8 cellular contexts compared by ENCODE assay signal in the genomic region with DNA sequence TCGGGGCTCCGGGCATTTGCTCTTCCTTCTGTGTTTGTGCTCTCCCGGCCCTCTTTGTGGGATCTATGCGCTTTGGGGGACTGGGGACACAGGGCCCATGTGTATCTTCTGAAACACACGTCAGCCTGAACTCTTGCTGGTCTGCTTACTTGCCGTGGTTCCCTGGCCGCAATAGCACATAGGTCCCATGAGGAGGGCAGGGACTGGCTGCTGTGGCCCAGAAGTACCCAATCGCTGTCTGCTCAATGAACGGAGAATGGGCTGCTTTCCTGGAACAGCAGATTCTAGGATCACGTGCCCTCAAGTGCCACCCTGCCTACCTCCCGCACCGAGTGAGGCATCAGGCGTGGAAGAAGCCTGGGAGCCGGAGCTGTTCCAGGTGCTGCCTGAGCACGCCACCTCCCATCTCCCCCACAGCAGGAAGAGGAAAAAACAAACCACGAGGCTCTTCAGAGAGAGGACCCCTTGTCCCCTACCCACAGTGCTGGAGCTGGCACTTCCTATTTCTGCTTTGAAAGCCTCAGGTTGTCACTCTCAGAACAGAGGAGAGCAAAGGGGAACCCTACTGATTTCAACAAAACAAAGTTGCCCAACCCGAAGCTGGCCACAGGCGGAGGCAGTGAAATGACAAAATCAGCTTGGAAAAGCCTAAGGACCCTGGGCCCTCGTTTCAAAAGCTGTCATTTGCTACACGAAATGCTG. TPM values are rescaled to one million over a fixed set of nuclear protein-coding genes. Genes with fewer than 3 reads are reported as not detected.
DNase-seq lines count a peak whose midpoint lies in the region; ATAC-seq and TF ChIP-seq lines count a peak whose summit lies in the region.

No MANE protein-coding gene starts in this region.

- H3K4me2 ChIP-seq in PC-9 (peak overlapping the region; percentile 99), mammary epithelial cell (ENCODE audit: insufficient read depth, low read depth, low read length) (peak overlapping the region; percentile 45)

- POLR2A ChIA-PET in PC-9 (lab: Charles Lee; ENCODE audit: unreplicated experiment): interaction anchor here (0.6 to 2.0 kb wide), 9 partner anchors 16 to 839 kb away, joined by 3 to 14 read pairs (median 3); a partner anchor contains a TSS

- peak overlapping the region; percentile 100 for H3K27ac ChIP-seq in PC-9
- peak overlapping the region; percentile 87 for H3K27ac ChIP-seq in mammary epithelial cell (ENCODE audit: insufficient read depth, low read depth, low read length)
- peak overlapping the region; percentile 73 for H3K27ac ChIP-seq in psoas muscle

- H3K4me3 ChIP-seq in PC-9: peak overlapping the region; percentile 99
- H3K4me3 ChIP-seq in mammary epithelial cell (replicated peaks in 1 of 3; ENCODE audit: insufficient read depth in 1 of 3, low read depth in 2 of 3, low read length in 3 of 3): no peak overlapping the region
- H3K4me3 ChIP-seq in psoas muscle: peak overlapping the region; percentile 16

- DNase-seq in DMS53 (lab: John Stamatoyannopoulos, UW): peak; percentile 82
- DNase-seq in PC-9: peak; percentile 64 to 70
- no peak for DNase-seq in mammary epithelial cell
- no peak for DNase-seq in psoas muscle
- no peak for DNase-seq in effector CD8-positive, alpha-beta T cell (lab: John Stamatoyannopoulos, UW)
- DNase-seq in NCI-H345 treated with DMSO at 0.1 percent for 48 hours (lab: John Stamatoyannopoulos, UW; ENCODE audit: unreplicated experiment): no peak
- DNase-seq in central memory CD4-positive, alpha-beta T cell: no peak

- in situ Hi-C loops in mammary epithelial cell (cut with MboI; ENCODE audit: low sequenced_read_pairs in 2 of 2): no loop called here

- H3F3A ChIP-seq in PC-9 (ENCODE audit: insufficient read depth, low read depth): peaks cover 85% of the 10 kb centered on the region

- H2AFZ ChIP-seq in PC-9 (no peak overlapping the region), mammary epithelial cell (ENCODE audit: low read depth, low read length) (no peak overlapping the region)

- peaks cover 54% of the 10 kb centered on the region for H3K4me1 ChIP-seq in PC-9 (replicated peaks; ENCODE audit: insufficient read depth)
- H3K4me1 ChIP-seq in mammary epithelial cell (ENCODE audit: insufficient read depth, low read length): peaks cover 33% of the 10 kb centered on the region
- H3K4me1 ChIP-seq in psoas muscle: peaks cover 11% of the 10 kb centered on the region

- dilution Hi-C loops in mammary epithelial cell (cut with HindIII; ENCODE audit: low sequenced_read_pairs): no loop called here

- no peaks in the 10 kb centered on the region for H3K9me3 ChIP-seq in PC-9 (ENCODE audit: insufficient read depth, low read depth)
- no peaks in the 10 kb centered on the region for H3K9me3 ChIP-seq in mammary epithelial cell (replicated peaks; ENCODE audit: insufficient read depth, low read length)
- no peaks in the 10 kb centered on the region for H3K9me3 ChIP-seq in psoas muscle

- H3K36me3 ChIP-seq in PC-9 (ENCODE audit: low read depth) (peaks cover 45% of the 10 kb centered on the region), mammary epithelial cell (ENCODE audit: insufficient read depth, low read length) (peaks cover 5% of the 10 kb centered on the region), psoas muscle (ENCODE audit: insufficient read depth in 1 of 2, low read depth in 1 of 2) (peaks cover 0 to 9% of the 10 kb centered on the region in 2 donors)

- CTCF ChIA-PET in PC-9 (lab: Charles Lee): interaction anchor here (0.5 to 1.1 kb wide), 3 partner anchors 68 to 605 kb away, joined by 3 to 14 read pairs (median 3); no protein-coding TSS in a partner anchor
- CTCF ChIA-PET in mammary epithelial cell (lab: Charles Lee; ENCODE audit: low non-redundant PET): no interaction called here

- no peaks in the 10 kb centered on the region for H3K27me3 ChIP-seq in PC-9 (ENCODE audit: insufficient read depth, low read depth)
- H3K27me3 ChIP-seq in mammary epithelial cell (ENCODE audit: insufficient read depth, low read length): no peaks in the 10 kb centered on the region
- H3K27me3 ChIP-seq in psoas muscle (ENCODE audit: insufficient read depth in 3 of 3, low read length in 2 of 3): no peaks in the 10 kb centered on the region

- no peak for TF ChIP-seq CTCF in PC-9 (conservative IDR thresholded peaks at IDR 0.05)
- TF ChIP-seq CTCF in mammary epithelial cell (conservative IDR thresholded peaks at IDR 0.05 in 1 of 2, IDR thresholded peaks at IDR 0.05 in 1 of 2; ENCODE audit: extremely low read depth in 1 of 2, insufficient read depth in 1 of 2, low read depth in 1 of 2, low read length in 2 of 2): no peak
- TF ChIP-seq CTCF in psoas muscle (IDR thresholded peaks at IDR 0.05): no peak

- H3K9ac ChIP-seq in mammary epithelial cell (ENCODE audit: insufficient read depth, low read length): peak overlapping the region; percentile 54

- WGBS in mammary epithelial cell (ENCODE audit: low coverage, missing lambda C conversion rate): 61% methylated on average over 13 of the region's 20 CpGs
- WGBS in psoas muscle, 3 donors: 61 to 82% (median 65%) methylated on average over 15 to 20 of the region's 20 CpGs

- intact Hi-C loops in PC-9 (cut with micrococcal nuclease; ENCODE audit: unreplicated experiment) (no loop called here), mammary epithelial cell (cut with micrococcal nuclease) (no loop called here), psoas muscle (cut with DNase I) (no loop called here)

- BruUV-seq in PC-9 (replicated peaks; lab: Mats Ljungman, UMichigan) (TSS peak; percentile 42), mammary epithelial cell (replicated peaks; lab: Mats Ljungman, UMichigan) (no TSS peak)

- H4K20me1 ChIP-seq in PC-9 (ENCODE audit: insufficient read depth) (0 out of 2 replicates have a peak, but pooled peaks cover under 1% of the 10 kb centered on the region), mammary epithelial cell (ENCODE audit: insufficient read depth, low read length) (no peaks in the 10 kb centered on the region)

- ATAC-seq in psoas muscle: no peak
- ATAC-seq in GM21717 (IDR thresholded peaks at IDR 0.05; ENCODE audit: unreplicated experiment): no peak

- H3K79me2 ChIP-seq in PC-9 (ENCODE audit: low read depth) (peaks cover 73% of the 10 kb centered on the region), mammary epithelial cell (ENCODE audit: insufficient read depth, low read length) (peaks cover 41% of the 10 kb centered on the region)

- H3K9me2 ChIP-seq in PC-9 (ENCODE audit: insufficient read depth): no peaks in the 10 kb centered on the region

RNA-seq across cellular contexts. Expression of a gene that starts 3.8 kb away (rescaled TPM):
- total RNA-seq in PC-9 (2021): 987 and 1,283 TPM in 2 replicates
- 100 to 1,000 TPM in 1 of 2 donors, 10 to 100 TPM in 1; 77.2 to 124 TPM for total RNA-seq in mammary epithelial cell
- polyA plus RNA-seq in mammary epithelial cell: 150 TPM
- polyA minus RNA-seq in mammary epithelial cell: 115 TPM
- total RNA-seq in psoas muscle: 1 to 10 TPM; 6.2 to 9.1 (median 7.1) TPM
- polyA plus RNA-seq in psoas muscle: 1 to 10 TPM; 3.2 to 7.8 (median 4.6) TPM

RNA-seq across cellular contexts. Expression of a gene that starts 4.5 kb away (rescaled TPM):
- total RNA-seq in PC-9 (2021): 68.3 and 69.4 TPM in 2 replicates
- total RNA-seq in mammary epithelial cell: 10 to 100 TPM; 11.2 to 31.4 TPM
- polyA plus RNA-seq in mammary epithelial cell: 27.0 TPM
- polyA minus RNA-seq in mammary epithelial cell: 12.4 TPM
- total RNA-seq in psoas muscle: 10 to 100 TPM; 11.3 to 27.5 (median 16.9) TPM
- polyA plus RNA-seq in psoas muscle: 10 to 100 TPM; 16.9 to 28.8 (median 22.8) TPM

RNA-seq across cellular contexts. Expression of a gene that starts 26.8 kb away (rescaled TPM):
- total RNA-seq in PC-9 (2021) (60.3 and 69.3 TPM in 2 replicates), mammary epithelial cell (10 to 100 TPM; 24.3 to 41.4 TPM), psoas muscle (10 to 100 TPM; 29.7 to 34.8 (median 32.8) TPM)
- polyA plus RNA-seq in mammary epithelial cell (29.2 TPM), psoas muscle (10 to 100 TPM; 37.5 to 40.4 (median 37.7) TPM)
- 9.1 TPM for polyA minus RNA-seq in mammary epithelial cell

RNA-seq across cellular contexts. Expression of a gene that starts 42.1 kb away (rescaled TPM):
- total RNA-seq in PC-9 (2021) (not detected in 2 replicates), mammary epithelial cell (not detected), psoas muscle (not detected)
- polyA plus RNA-seq in mammary epithelial cell (not detected), psoas muscle (not detected)
- not detected for polyA minus RNA-seq in mammary epithelial cell

RNA-seq across cellular contexts. Expression of a gene that starts 52.4 kb away (rescaled TPM):
- total RNA-seq in PC-9 (2021) (38.3 and 54.9 TPM in 2 replicates), mammary epithelial cell (10 to 100 TPM; 27.2 to 29.6 TPM), psoas muscle (10 to 100 TPM in 3 of 4 donors, 1 to 10 TPM in 1; 7.2 to 15.7 (median 13.8) TPM)
- polyA plus RNA-seq in mammary epithelial cell (29.3 TPM), psoas muscle (10 to 100 TPM; 16.3 to 39.8 (median 32.2) TPM)
- 20.1 TPM for polyA minus RNA-seq in mammary epithelial cell

Comparison
In these comparisons a context has a peak if more than half of its experiments do, and no peak if none do; other contexts are left out.
1. DNase-seq: peak in DMS53 (single experiment) and PC-9 (2 of 2); none in mammary epithelial cell (single experiment), psoas muscle (0 of 2), effector CD8-positive, alpha-beta T cell (single experiment), NCI-H345 treated with DMSO at 0.1 percent for 48 hours (single experiment) and central memory CD4-positive, alpha-beta T cell (single experiment).
2. H3K4me3 ChIP-seq: peak in PC-9 (single experiment) and psoas muscle (single experiment); none in mammary epithelial cell (0 of 3).
3. Peak in every context shown above with its lines, with median percentiles within 50 percentile points of each other: H3K27ac ChIP-seq.